ENCODE assay signal across 19 cellular contexts in genomic region chr11:32919338-32919737, GRCh38.
"Had no signal": no experiment of that assay in that cellular context is flagged by ENCODE, and none has a peak within 500 bp of the region (broad histone marks: within the 10 kb centered on the region; RNA-seq: fewer than 3 reads in every experiment).

No MANE protein-coding gene starts in this region.

- H3K4me3 ChIP-seq: body of pancreas, gastrocnemius medialis, pancreas, right lobe of liver, testis, upper lobe of right lung had no signal

- H3K36me3 Mint-ChIP-seq: naive B cell had no signal

- ATAC-seq: activated CD4-positive, CD25-positive, alpha-beta regulatory T cell treated with anti-CD3 and anti-CD28 coated beads, Interleukin-2, amount 50 U/mL, for 24 hours; body of pancreas; esophagus mucosa; gastrocnemius medialis; left ventricle myocardium superior; upper lobe of right lung had no signal

- H3K27ac ChIP-seq: body of pancreas, gastrocnemius medialis, neutrophil, pancreas, right lobe of liver, testis, upper lobe of right lung had no signal

- H3K4me3 Mint-ChIP-seq: activated CD4-positive, alpha-beta T cell treated with anti-CD3 and anti-CD28 coated beads, Interleukin-2, amount 10 ng/mL, durations not matched to agents 7 days and 5 days; naive B cell had no signal

- H3K27me3 ChIP-seq: body of pancreas, gastrocnemius medialis, neutrophil, pancreas, right lobe of liver, testis, upper lobe of right lung had no signal

- H3K27me3 Mint-ChIP-seq: activated CD4-positive, alpha-beta T cell treated with anti-CD3 and anti-CD28 coated beads, Interleukin-2, amount 10 ng/mL, durations not matched to agents 7 days and 5 days; naive B cell had no signal

- H3K9me3 Mint-ChIP-seq: activated CD4-positive, alpha-beta T cell treated with anti-CD3 and anti-CD28 coated beads, Interleukin-2, amount 10 ng/mL, durations not matched to agents 7 days and 5 days; naive B cell had no signal

- H3K4me1 ChIP-seq: testis, upper lobe of right lung had no signal

- DNase-seq: activated CD4-positive, alpha-beta T cell treated with anti-CD3 and anti-CD28 coated beads, Interleukin-2, amount 10 ng/mL, durations not matched to agents 7 days and 5 days; activated CD8-positive, alpha-beta memory T cell treated with anti-CD3 and anti-CD28 coated beads for 24 hours; activated gamma-delta T cell treated with Interleukin-2 at 50 U/mL for 16 hours; body of pancreas; gastrocnemius medialis; head of caudate nucleus; kidney glomerular epithelial cell; left ventricle myocardium superior; naive B cell; pancreas; right lobe of liver; small intestine; stimulated activated CD4-positive, alpha-beta T cell treated with anti-CD3 and anti-CD28 coated beads, Interleukin-15, amount 100 ng/mL, for 24 hours; stimulated activated CD4-positive, alpha-beta T cell treated with anti-CD3 and anti-CD28 coated beads, Interleukin-2, amount 100 ng/mL, for 48 hours; testis; upper lobe of right lung had no signal

- H3K9me3 ChIP-seq: body of pancreas, gastrocnemius medialis, neutrophil, pancreas, right lobe of liver, testis, upper lobe of right lung had no signal

- H3K36me3 ChIP-seq: gastrocnemius medialis, neutrophil, pancreas, right lobe of liver, upper lobe of right lung had no signal

- H3K27ac Mint-ChIP-seq: activated CD4-positive, alpha-beta T cell treated with anti-CD3 and anti-CD28 coated beads, Interleukin-2, amount 10 ng/mL, durations not matched to agents 7 days and 5 days; naive B cell had no signal
